ENCODE assay signal across 18 cellular contexts in genomic region chr5:124234022-124234899, GRCh38.
DNase-seq lines count a peak whose midpoint lies in the region; ATAC-seq and TF ChIP-seq lines count a peak whose summit lies in the region.
"Had no signal": no experiment of that assay in that cellular context is flagged by ENCODE, and none has a peak within 500 bp of the region (broad histone marks: within the 10 kb centered on the region; RNA-seq: fewer than 3 reads in every experiment).

No MANE protein-coding gene starts in this region.

- no peak overlapping the region for H3K4me3 ChIP-seq in neuronal stem cell (ENCODE audit: low read length in 2 of 2)
- no peak overlapping the region for H3K4me3 ChIP-seq in stomach
- H3K4me3 ChIP-seq: colonic mucosa, heart left ventricle, mucosa of descending colon, SJCRH30 had no signal

- H3K4me3 Mint-ChIP-seq in H9 (peak overlapping the region in 1 of 2 experiments; percentile 49; a peak in 1 of 5 replicates), neural crest cell (peak overlapping the region; percentile 50)
- H3K4me3 Mint-ChIP-seq: activated CD8-positive, alpha-beta memory T cell treated with anti-CD3 and anti-CD28 coated beads, Interleukin-2, amount 10 ng/mL, durations not matched to agents 7 days and 5 days had no signal

- peaks cover 0 to 14% (median 7%) of the 10 kb centered on the region in 3 experiments; a peak in 5 of 7 replicates for H3K36me3 Mint-ChIP-seq in H9 (ENCODE audit: insufficient read depth in 1 of 3, low read depth in 3 of 3)
- H3K36me3 Mint-ChIP-seq in neural crest cell (ENCODE audit: low read depth): peaks cover 9% of the 10 kb centered on the region
- H3K36me3 Mint-ChIP-seq: activated CD8-positive, alpha-beta memory T cell treated with anti-CD3 and anti-CD28 coated beads, Interleukin-2, amount 10 ng/mL, durations not matched to agents 7 days and 5 days had no signal

- H3K27me3 ChIP-seq in H9 (ENCODE audit: insufficient read depth, low read length): no peaks in the 10 kb centered on the region
- H3K27me3 ChIP-seq in neuronal stem cell (ENCODE audit: control insufficient read depth in 3 of 3, insufficient read depth in 3 of 3, low read depth in 1 of 3, low read length in 3 of 3): no peaks in the 10 kb centered on the region
- H3K27me3 ChIP-seq in stomach: no peaks in the 10 kb centered on the region
- H3K27me3 ChIP-seq: colonic mucosa, heart left ventricle, SJCRH30 had no signal

- no peak overlapping the region for H4K5ac ChIP-seq in H9 (ENCODE audit: insufficient read length, low read depth, low read length)

- H2BK20ac ChIP-seq in H9 (ENCODE audit: low read depth, low read length, poor library complexity, severe bottlenecking): no peak overlapping the region

- H3K56ac ChIP-seq in H9 (ENCODE audit: insufficient read length, low read depth, low read length): no peak overlapping the region

- H3K9ac ChIP-seq in H9 (ENCODE audit: extremely low read depth, insufficient read length, low read length): no peak overlapping the region
- no peak overlapping the region for H3K9ac ChIP-seq in neuronal stem cell (ENCODE audit: low read depth, low read length, poor library complexity)

- H3K4me2 ChIP-seq in H9 (ENCODE audit: insufficient read depth, insufficient read length, low read length): no peak overlapping the region
- no peak overlapping the region for H3K4me2 ChIP-seq in neuronal stem cell (ENCODE audit: insufficient read depth, low read length, poor library complexity, severe bottlenecking)

- no peak overlapping the region for H2BK120ac ChIP-seq in H9 (ENCODE audit: low read depth, low read length, poor library complexity, severe bottlenecking)
- H2BK120ac ChIP-seq in neuronal stem cell (ENCODE audit: low read depth, low read length): no peak overlapping the region

- H2BK15ac ChIP-seq in H9 (ENCODE audit: low read depth, low read length): no peak overlapping the region
- H2BK15ac ChIP-seq in neuronal stem cell (ENCODE audit: low read length): no peak overlapping the region

- H2BK12ac ChIP-seq in H9 (ENCODE audit: insufficient read length, low read depth, low read length) (no peak overlapping the region), neuronal stem cell (ENCODE audit: low read length) (no peak overlapping the region)

- no peak; the same call in 2 of the 3 replicates for ATAC-seq in SK-N-SH treated with all-trans-retinoic acid at 6 μM for 48 hours
- ATAC-seq: activated CD8-positive, alpha-beta memory T cell treated with anti-CD3 and anti-CD28 coated beads, Interleukin-2, amount 10 ng/mL, durations not matched to agents 7 days and 5 days; mucosa of descending colon had no signal

- H3K4ac ChIP-seq in H9 (ENCODE audit: low read depth, low read length) (no peak overlapping the region), neuronal stem cell (ENCODE audit: low read length) (no peak overlapping the region)

- H3K23ac ChIP-seq in H9 (ENCODE audit: insufficient read length, low read depth, low read length): no peak overlapping the region
- no peak overlapping the region for H3K23ac ChIP-seq in neuronal stem cell (ENCODE audit: low read depth, low read length, poor library complexity)

- H3K9me3 Mint-ChIP-seq in H9: peaks cover 4 to 5% of the 10 kb centered on the region in 2 experiments; a peak in 3 of 5 replicates
- peaks cover 2% of the 10 kb centered on the region for H3K9me3 Mint-ChIP-seq in neural crest cell

- H3K27ac ChIP-seq in H9 (ENCODE audit: insufficient read length, low read depth, low read length): peak overlapping the region; percentile 44
- no peak overlapping the region for H3K27ac ChIP-seq in neuronal stem cell (replicated peaks; ENCODE audit: low read length)
- no peak overlapping the region for H3K27ac ChIP-seq in stomach
- H3K27ac ChIP-seq: colonic mucosa, heart left ventricle, SJCRH30 had no signal

- H3K18ac ChIP-seq in H9 (ENCODE audit: insufficient read length, low read depth, low read length) (no peak overlapping the region), neuronal stem cell (ENCODE audit: low read length) (no peak overlapping the region)

- H4K91ac ChIP-seq in H9 (ENCODE audit: insufficient read length, low read depth, low read length): no peak overlapping the region
- H4K91ac ChIP-seq in neuronal stem cell (ENCODE audit: low read depth, low read length, poor library complexity): no peak overlapping the region

- H3K4me1 ChIP-seq in H9 (ENCODE audit: insufficient read depth, low read length): peaks cover 11% of the 10 kb centered on the region
- H3K4me1 ChIP-seq in neuronal stem cell (ENCODE audit: control insufficient read depth in 2 of 2, insufficient read depth in 1 of 2, low read depth in 1 of 2, low read length in 2 of 2): peaks cover 0 to 45% of the 10 kb centered on the region in 2 donors
- no peaks in the 10 kb centered on the region for H3K4me1 ChIP-seq in stomach
- H3K4me1 ChIP-seq: colonic mucosa had no signal

- H3K9me3 ChIP-seq in H9 (ENCODE audit: control insufficient read depth, low read depth, low read length) (no peaks in the 10 kb centered on the region), neuronal stem cell (replicated peaks in 1 of 2; ENCODE audit: control insufficient read depth in 2 of 2, insufficient read depth in 1 of 2, low read depth in 1 of 2, low read length in 2 of 2) (peaks cover 0 to 5% of the 10 kb centered on the region in 2 donors), stomach (peaks cover 0 to 1% (median 0%) of the 10 kb centered on the region in 4 donors)
- H3K9me3 ChIP-seq: colonic mucosa, mucosa of descending colon had no signal

- H3K4me1 Mint-ChIP-seq in H9 (peaks cover 56 to 67% of the 10 kb centered on the region in 2 experiments), neural crest cell (peaks cover 87% of the 10 kb centered on the region)
- H3K4me1 Mint-ChIP-seq: activated CD8-positive, alpha-beta memory T cell treated with anti-CD3 and anti-CD28 coated beads, Interleukin-2, amount 10 ng/mL, durations not matched to agents 7 days and 5 days had no signal

- H2AFZ ChIP-seq in H9 (ENCODE audit: low read length) (no peak overlapping the region), neuronal stem cell (ENCODE audit: low read length) (no peak overlapping the region)

- no peaks in the 10 kb centered on the region for H3K79me1 ChIP-seq in H9 (ENCODE audit: insufficient read depth, low read depth, low read length, poor library complexity, severe bottlenecking)
- H3K79me1 ChIP-seq in neuronal stem cell (ENCODE audit: low read depth, low read length): no peaks in the 10 kb centered on the region

- H3K27me3 Mint-ChIP-seq in H9 (ENCODE audit: low read depth) (no peaks in the 10 kb centered on the region), neural crest cell (ENCODE audit: low read depth) (no peaks in the 10 kb centered on the region)
- H3K27me3 Mint-ChIP-seq: activated CD8-positive, alpha-beta memory T cell treated with anti-CD3 and anti-CD28 coated beads, Interleukin-2, amount 10 ng/mL, durations not matched to agents 7 days and 5 days had no signal

- no peaks in the 10 kb centered on the region for H3K79me2 ChIP-seq in H9 (ENCODE audit: insufficient read depth, low read length)

- TF ChIP-seq CTCF in H9 (conservative IDR thresholded peaks at IDR 0.05) (no peak), neural crest cell (conservative IDR thresholded peaks at IDR 0.05) (no peak), stomach (IDR thresholded peaks at IDR 0.05) (no peak)

- H3K23me2 ChIP-seq in H9 (ENCODE audit: insufficient read length, low read depth, low read length, poor library complexity, severe bottlenecking): no peaks in the 10 kb centered on the region

- TF ChIP-seq POLR2A in stomach (IDR thresholded peaks at IDR 0.05): no peak

- intact Hi-C loops in stomach (cut with DNase I; ENCODE audit: low total_unique reads): no loop called here

- no peaks in the 10 kb centered on the region for H3K36me3 ChIP-seq in neuronal stem cell (replicated peaks in 1 of 2; ENCODE audit: control insufficient read depth in 2 of 2, insufficient read depth in 2 of 2, low read length in 2 of 2)
- no peaks in the 10 kb centered on the region for H3K36me3 ChIP-seq in stomach
- H3K36me3 ChIP-seq: colonic mucosa, heart left ventricle, SJCRH30 had no signal

- no peak overlapping the region for H2AK5ac ChIP-seq in H9 (ENCODE audit: insufficient read length, low read length)
- no peak overlapping the region for H2AK5ac ChIP-seq in neuronal stem cell (ENCODE audit: low read depth, low read length)

- peak overlapping the region; percentile 77 to 97 (median 95); a peak in 5 of 7 replicates for H3K27ac Mint-ChIP-seq in H9
- H3K27ac Mint-ChIP-seq in neural crest cell (ENCODE audit: unreplicated experiment): peak overlapping the region; percentile 35
- H3K27ac Mint-ChIP-seq: activated CD8-positive, alpha-beta memory T cell treated with anti-CD3 and anti-CD28 coated beads, Interleukin-2, amount 10 ng/mL, durations not matched to agents 7 days and 5 days had no signal

- no CpG with 5 or more reads among the region's 6 CpGs for WGBS in H9 (ENCODE audit: extremely low coverage, insufficient read length, low lambda C conversion rate)
- no CpG with 5 or more reads among the region's 6 CpGs for WGBS in neuronal stem cell (ENCODE audit: extremely low coverage in 2 of 2, insufficient read length in 2 of 2, insufficient replicate concordance in 1 of 2), 2 donors
- WGBS in stomach, 5 donors: 41 to 65% (median 61%) methylated on average over 6 of the region's 6 CpGs

- TF ChIP-seq EP300 in stomach (IDR thresholded peaks at IDR 0.05): no peak

- H3T11ph ChIP-seq in H9 (ENCODE audit: low read length): no peak overlapping the region

- no peaks in the 10 kb centered on the region for H4K20me1 ChIP-seq in H9 (ENCODE audit: control insufficient read depth, insufficient read depth, insufficient read length)

- H4K8ac ChIP-seq in H9 (replicated peaks; ENCODE audit: insufficient read length, low read depth, low read length) (no peak overlapping the region), neuronal stem cell (ENCODE audit: low read depth, low read length) (no peak overlapping the region)

- no peak overlapping the region for H2BK5ac ChIP-seq in H9 (ENCODE audit: insufficient read length, low read length)
- no peak overlapping the region for H2BK5ac ChIP-seq in neuronal stem cell (ENCODE audit: low read length)

- no peak for DNase-seq in H9
- DNase-seq in fibroblast of peridontal ligament (ENCODE audit: extremely low read depth): peak; percentile 3
- no peak for DNase-seq in neural crest cell (ENCODE audit: low read depth, low spot score)
- no peak for DNase-seq in activated naive CD4-positive, alpha-beta T cell treated with Interleukin-2 at 50 U/mL for 16 hours
- DNase-seq in neuronal stem cell (ENCODE audit: low spot score): no peak
- DNase-seq in NCI-H128 (lab: John Stamatoyannopoulos, UW; ENCODE audit: unreplicated experiment): no peak
- no peak for DNase-seq in stomach
- DNase-seq: activated CD8-positive, alpha-beta memory T cell treated with anti-CD3 and anti-CD28 coated beads, Interleukin-2, amount 10 ng/mL, durations not matched to agents 7 days and 5 days; activated effector memory CD4-positive, alpha-beta T cell treated with anti-CD3 and anti-CD28 coated beads, Interleukin-2, amount 50 U/mL, for 16 hours; colonic mucosa; heart left ventricle; mucosa of descending colon; NCI-H1436; NCI-H446; occipital lobe; SJCRH30; stimulated activated CD4-positive, alpha-beta T cell treated with anti-CD3 and anti-CD28 coated beads, Interleukin-2, amount 100 ng/mL, for 48 hours had no signal

- H3K14ac ChIP-seq in H9 (ENCODE audit: insufficient read depth, low read length) (no peak overlapping the region), neuronal stem cell (ENCODE audit: low read length) (no peak overlapping the region)

TF ChIP-seq in SK-N-SH treated with all-trans-retinoic acid at 6 μM for 48 hours, 23 proteins besides CTCF, POLR2A, EP300 and RAD21 (continues in another document):
- TF ChIP-seq OSR1 (CRISPR knock-in tag; IDR thresholded peaks at IDR 0.05): no peak
